28 cellular contexts compared by ENCODE assay signal in genomic region chr16:31334934-31335333, GRCh38. TPM values are rescaled to one million over a fixed set of nuclear protein-coding genes. Genes with fewer than 3 reads are reported as not detected.
DNase-seq lines count a peak whose midpoint lies in the region; ATAC-seq and TF ChIP-seq lines count a peak whose summit lies in the region.
"Had no signal": no experiment of that assay in that cellular context is flagged by ENCODE, and none has a peak within 500 bp of the region (broad histone marks: within the 10 kb centered on the region; RNA-seq: fewer than 3 reads in every experiment).

No MANE protein-coding gene starts in this region.

- CTCF ChIA-PET in CD8-positive, alpha-beta T cell (lab: Charles Lee), result interaction anchor here (0.7 kb wide), 1 partner anchor 14 kb away, joined by 3 read pairs; no protein-coding TSS in a partner anchor
- CTCF ChIA-PET in HEK293T (lab: Yijun Ruan, JAX), result no interaction called here

- H3K9me3 ChIP-seq in CD8-positive, alpha-beta T cell (ENCODE audit: low read length), result no peaks in the 10 kb centered on the region
- no peaks in the 10 kb centered on the region for H3K9me3 ChIP-seq in breast epithelium
- H3K9me3 ChIP-seq: A549, Caco-2, HAP-1 had no signal

- DNase-seq in CD8-positive, alpha-beta T cell, result no peak
- DNase-seq in HEK293T (ENCODE audit: extremely low spot score) (peak; percentile 3), osteocyte (ENCODE audit: extremely low spot score, unreplicated experiment) (peak; percentile 48), ACHN (no peak), breast epithelium (ENCODE audit: low spot score in 2 of 2) (no peak)
- DNase-seq in activated naive CD4-positive, alpha-beta T cell treated with anti-CD3 and anti-CD28 coated beads, Interleukin-2, amount 50 U/mL, for 72 hours (ENCODE audit: low spot score in 2 of 2), result no peak
- DNase-seq: C1 segment of cervical spinal cord; Caco-2; CD4-positive, alpha-beta memory T cell; DMS 273 treated with DMSO at 0.1 percent for 48 hours; DMS79; EL; GDM1; GOT3; MM.1S; NCI-H2029 treated with DMSO at 0.1 percent for 48 hours; NCI-H2227 treated with DMSO at 0.1 percent for 48 hours; NCI-H526 treated with DMSO at 0.1 percent for 48 hours; PC-9; SHP77 had no signal

- peak overlapping the region; percentile 32 for H3K27ac Mint-ChIP-seq in CD8-positive, alpha-beta T cell
- H3K27ac Mint-ChIP-seq in dendritic cell treated with granulocyte-macrophage colony-stimulating factor and Interleukin-4, amounts not matched to agents 40 ng/mL and 50 ng/mL, for 4 days, result peak overlapping the region; percentile 30
- H3K27ac Mint-ChIP-seq in osteocyte (ENCODE audit: unreplicated experiment), result no peak overlapping the region
- H3K27ac Mint-ChIP-seq in activated naive CD4-positive, alpha-beta T cell treated with anti-CD3 and anti-CD28 coated beads, Interleukin-2, amount 50 U/mL, for 72 hours, result no peak overlapping the region

- no peaks in the 10 kb centered on the region for H3K36me3 Mint-ChIP-seq in CD8-positive, alpha-beta T cell
- H3K36me3 Mint-ChIP-seq in dendritic cell treated with granulocyte-macrophage colony-stimulating factor and Interleukin-4, amounts not matched to agents 40 ng/mL and 50 ng/mL, for 4 days (ENCODE audit: low read depth), result peaks cover 31% of the 10 kb centered on the region
- H3K36me3 Mint-ChIP-seq in osteocyte (ENCODE audit: unreplicated experiment), result no peaks in the 10 kb centered on the region
- H3K36me3 Mint-ChIP-seq in activated naive CD4-positive, alpha-beta T cell treated with anti-CD3 and anti-CD28 coated beads, Interleukin-2, amount 50 U/mL, for 72 hours, result no peaks in the 10 kb centered on the region
- H3K36me3 Mint-ChIP-seq: CD4-positive, alpha-beta memory T cell had no signal

- peaks cover 37% of the 10 kb centered on the region for H3K4me1 ChIP-seq in CD8-positive, alpha-beta T cell (ENCODE audit: insufficient read depth, low read length)
- no peaks in the 10 kb centered on the region for H3K4me1 ChIP-seq in breast epithelium
- H3K4me1 ChIP-seq: A549, Caco-2, HAP-1 had no signal

- H3K27ac ChIP-seq in CD8-positive, alpha-beta T cell (ENCODE audit: low read depth, low read length), result no peak overlapping the region
- no peak overlapping the region for H3K27ac ChIP-seq in breast epithelium
- H3K27ac ChIP-seq: A549, HL-60, KMS-11, PC-9, RWPE1 had no signal

- no peak overlapping the region for H3K4me3 ChIP-seq in CD8-positive, alpha-beta T cell (ENCODE audit: low read depth, low read length)
- no peak overlapping the region for H3K4me3 ChIP-seq in breast epithelium
- H3K4me3 ChIP-seq: A549, HAP-1, PC-9 had no signal

- H3K27me3 Mint-ChIP-seq in CD8-positive, alpha-beta T cell (ENCODE audit: low read depth), result no peaks in the 10 kb centered on the region
- H3K27me3 Mint-ChIP-seq in dendritic cell treated with granulocyte-macrophage colony-stimulating factor and Interleukin-4, amounts not matched to agents 40 ng/mL and 50 ng/mL, for 4 days, result no peaks in the 10 kb centered on the region
- peaks cover 18% of the 10 kb centered on the region for H3K27me3 Mint-ChIP-seq in osteocyte (ENCODE audit: unreplicated experiment)

- TF ChIP-seq POLR2A in breast epithelium (IDR thresholded peaks at IDR 0.05), result no peak

- H3K36me3 ChIP-seq in CD8-positive, alpha-beta T cell (ENCODE audit: insufficient read depth, low read length), result no peaks in the 10 kb centered on the region
- no peaks in the 10 kb centered on the region for H3K36me3 ChIP-seq in breast epithelium
- H3K36me3 ChIP-seq: HAP-1 had no signal

- H3K4me3 Mint-ChIP-seq in CD8-positive, alpha-beta T cell, result no peak overlapping the region
- H3K4me3 Mint-ChIP-seq in dendritic cell treated with granulocyte-macrophage colony-stimulating factor and Interleukin-4, amounts not matched to agents 40 ng/mL and 50 ng/mL, for 4 days, result no peak overlapping the region
- H3K4me3 Mint-ChIP-seq in osteocyte (ENCODE audit: unreplicated experiment), result no peak overlapping the region
- H3K4me3 Mint-ChIP-seq: CD4-positive, alpha-beta memory T cell; IgD-negative memory B cell had no signal

- no peaks in the 10 kb centered on the region for H3K27me3 ChIP-seq in CD8-positive, alpha-beta T cell (ENCODE audit: insufficient read depth, low read length)
- peaks cover 0 to 31% of the 10 kb centered on the region in 2 donors for H3K27me3 ChIP-seq in breast epithelium

- no peak for TF ChIP-seq CTCF in CD8-positive, alpha-beta T cell (IDR thresholded peaks at IDR 0.05)
- TF ChIP-seq CTCF in osteocyte (IDR thresholded peaks at IDR 0.05) (no peak), breast epithelium (IDR thresholded peaks at IDR 0.05) (no peak)

- POLR2A ChIA-PET in CD8-positive, alpha-beta T cell (lab: Charles Lee), result no interaction called here
- POLR2A ChIA-PET in HEK293T (lab: Yijun Ruan, JAX), result interaction anchor here (1.3 kb wide), 1 partner anchor 381 kb away, joined by 3 read pairs; no protein-coding TSS in a partner anchor

- H3K4me1 Mint-ChIP-seq in CD8-positive, alpha-beta T cell (ENCODE audit: low read depth), result peaks cover 47% of the 10 kb centered on the region
- peaks cover 75% of the 10 kb centered on the region for H3K4me1 Mint-ChIP-seq in dendritic cell treated with granulocyte-macrophage colony-stimulating factor and Interleukin-4, amounts not matched to agents 40 ng/mL and 50 ng/mL, for 4 days (ENCODE audit: low read depth)
- peaks cover 3% of the 10 kb centered on the region for H3K4me1 Mint-ChIP-seq in osteocyte (ENCODE audit: unreplicated experiment)

- intact Hi-C loops in CD8-positive, alpha-beta T cell (cut with DNase I, micrococcal nuclease), result loop anchor here in 1 of 2 experiments (10.0 kb wide), 2 partner anchors 150 to 190 kb away; partner anchors contain the start of gene FUS
- intact Hi-C loops in dendritic cell treated with granulocyte-macrophage colony-stimulating factor and Interleukin-4, amounts not matched to agents 40 ng/mL and 50 ng/mL, for 4 days (cut with micrococcal nuclease), result no loop called here
- intact Hi-C loops in breast epithelium (cut with DNase I; ENCODE audit: low total_unique reads), result no loop called here

- in situ Hi-C loops in ACHN (cut with HindIII; ENCODE audit: low pct_ligation_motif_present, low pct_unique_long_range_greater_than_20kb, low sequenced_read_pairs), result no loop called here

- H3K9me3 Mint-ChIP-seq in CD8-positive, alpha-beta T cell, result no peaks in the 10 kb centered on the region
- no peaks in the 10 kb centered on the region for H3K9me3 Mint-ChIP-seq in dendritic cell treated with granulocyte-macrophage colony-stimulating factor and Interleukin-4, amounts not matched to agents 40 ng/mL and 50 ng/mL, for 4 days
- H3K9me3 Mint-ChIP-seq in osteocyte (ENCODE audit: unreplicated experiment), result no peaks in the 10 kb centered on the region
- H3K9me3 Mint-ChIP-seq in activated naive CD4-positive, alpha-beta T cell treated with anti-CD3 and anti-CD28 coated beads, Interleukin-2, amount 50 U/mL, for 72 hours, result no peaks in the 10 kb centered on the region
- H3K9me3 Mint-ChIP-seq: IgD-negative memory B cell had no signal

- ATAC-seq in CD8-positive, alpha-beta T cell, result no peak
- ATAC-seq in activated naive CD4-positive, alpha-beta T cell treated with anti-CD3 and anti-CD28 coated beads, Interleukin-2, amount 50 U/mL, for 72 hours, result no peak
- ATAC-seq: A549 had no signal

TF ChIP-seq in HEK293T, 16 proteins besides CTCF, POLR2A, EP300 and RAD21:
- TF ChIP-seq SUZ12 (IDR thresholded peaks at IDR 0.05) (no peak), CTBP1 (IDR thresholded peaks at IDR 0.05; ENCODE audit: borderline replicate concordance) (no peak), FOXM1 (IDR thresholded peaks at IDR 0.05; ENCODE audit: borderline replicate concordance) (no peak), TARDBP (IDR thresholded peaks at IDR 0.05) (no peak), SP1 (IDR thresholded peaks at IDR 0.05) (no peak), L3MBTL2 (conservative IDR thresholded peaks at IDR 0.05) (no peak), NFRKB (IDR thresholded peaks at IDR 0.05) (no peak), FOXA1 (IDR thresholded peaks at IDR 0.05) (no peak), BHLHE40 (IDR thresholded peaks at IDR 0.05; ENCODE audit: borderline replicate concordance) (no peak), ZNF384 (IDR thresholded peaks at IDR 0.05) (no peak), ARNT (IDR thresholded peaks at IDR 0.05) (no peak)

RNA-seq across cellular contexts. Expression of gene ITGAX, which starts 20.0 kb away (rescaled TPM):
- 1 to 10 TPM; 1.7 to 2.3 TPM for total RNA-seq in CD8-positive, alpha-beta T cell
- total RNA-seq in osteocyte (not detected in 2 replicates), breast epithelium (10 to 100 TPM in 1 of 3 donors, 1 to 10 TPM in 2; 3.6 to 16.8 (median 5.1) TPM)
- total RNA-seq in activated naive CD4-positive, alpha-beta T cell treated with anti-CD3 and anti-CD28 coated beads, Interleukin-2, amount 50 U/mL, for 72 hours, result 10 to 100 TPM in 1 of 2 donors, 1 to 10 TPM in 1; 7.3 to 19.1 TPM
- total RNA-seq: Caco-2, NCI-H460 had no signal

RNA-seq across cellular contexts. Expression of gene ITGAD, which starts 58.2 kb away (rescaled TPM):
- total RNA-seq in CD8-positive, alpha-beta T cell, result under 1 TPM in 1 of 2 experiments, not detected in 1; 0.16 TPM
- not detected in 2 replicates for total RNA-seq in osteocyte
- not detected for total RNA-seq in activated naive CD4-positive, alpha-beta T cell treated with anti-CD3 and anti-CD28 coated beads, Interleukin-2, amount 50 U/mL, for 72 hours
- under 1 TPM in 2 of 3 donors, not detected in 1; 0.16 to 0.44 TPM for total RNA-seq in breast epithelium
- total RNA-seq: Caco-2; CD4-positive, alpha-beta memory T cell; NCI-H460; PC-9 had no signal

Comparison
In these comparisons a context has a peak if more than half of its experiments do, and no peak if none do; other contexts are left out.
1. DNase-seq: peak in HEK293T (single experiment) and osteocyte (single experiment); none in CD8-positive, alpha-beta T cell (0 of 7), activated naive CD4-positive, alpha-beta T cell treated with anti-CD3 and anti-CD28 coated beads, Interleukin-2, amount 50 U/mL, for 72 hours (0 of 2), ACHN (single experiment) and breast epithelium (0 of 2).
2. H3K27ac Mint-ChIP-seq: peak in CD8-positive, alpha-beta T cell (single experiment) and dendritic cell treated with granulocyte-macrophage colony-stimulating factor and Interleukin-4, amounts not matched to agents 40 ng/mL and 50 ng/mL, for 4 days (single experiment); none in osteocyte (single experiment) and activated naive CD4-positive, alpha-beta T cell treated with anti-CD3 and anti-CD28 coated beads, Interleukin-2, amount 50 U/mL, for 72 hours (0 of 2).